In genomic region chr7:105010538-105011523, GRCh38 we compare ENCODE assay signal across 8 cellular contexts. TPM values are rescaled to one million over a fixed set of nuclear protein-coding genes. Genes with fewer than 3 reads are reported as not detected.
DNase-seq lines count a peak whose midpoint lies in the region; ATAC-seq and TF ChIP-seq lines count a peak whose summit lies in the region.

No MANE protein-coding gene starts in this region.

- H3K4me3 ChIP-seq in DND-41 (ENCODE audit: low read depth in 1 of 2, low read length in 2 of 2) = peak overlapping the region; percentile 76 to 91
- peak overlapping the region; percentile 98 for H3K4me3 ChIP-seq in NT2/D1 (ENCODE audit: insufficient read length, low read depth)

- H2AFZ ChIP-seq in DND-41 (ENCODE audit: low read depth, low read length) = no peak overlapping the region

- no peaks in the 10 kb centered on the region for H3K9me3 Mint-ChIP-seq in effector memory CD8-positive, alpha-beta T cell
- H3K9me3 Mint-ChIP-seq in natural killer cell treated with Interleukin-12 subunit alpha and Interleukin-12 subunit beta and Interleukin-15 and Interleukin-18, amount 100 ng/mL, for 72 hours = no peaks in the 10 kb centered on the region

- H3K27me3 ChIP-seq in DND-41 (ENCODE audit: insufficient read depth, low read length, poor library complexity) (no peaks in the 10 kb centered on the region), NT2/D1 (ENCODE audit: insufficient read depth, insufficient read length) (no peaks in the 10 kb centered on the region)

- DNase-seq in DND-41 (no peak), NT2/D1 (ENCODE audit: low read depth, low spot score) (no peak)
- DNase-seq in effector memory CD8-positive, alpha-beta T cell = no peak
- no peak for DNase-seq in natural killer cell treated with Interleukin-12 subunit alpha and Interleukin-12 subunit beta and Interleukin-15 and Interleukin-18, amount 100 ng/mL, for 72 hours (ENCODE audit: low spot score)
- no peak for DNase-seq in activated CD4-positive, alpha-beta T cell treated with anti-CD3 and anti-CD28 coated beads, Interleukin-2, amount 50 U/mL, for 48 hours
- DNase-seq in activated effector memory CD4-positive, alpha-beta T cell treated with anti-CD3 and anti-CD28 coated beads, Interleukin-2, amount 50 U/mL, for 16 hours = no peak

- H3K9ac ChIP-seq in DND-41 (ENCODE audit: low read depth, low read length) (peak overlapping the region; percentile 90), NT2/D1 (ENCODE audit: insufficient read length, low read depth) (peak overlapping the region; percentile 80)

- H3K9me3 ChIP-seq in DND-41 (ENCODE audit: insufficient read depth, low read length, severe bottlenecking) (no peaks in the 10 kb centered on the region), NT2/D1 (ENCODE audit: insufficient read depth, low read length) (no peaks in the 10 kb centered on the region)

- peak overlapping the region; percentile 98 for H3K27ac ChIP-seq in DND-41 (ENCODE audit: low read length)

- no peaks in the 10 kb centered on the region for H3K27me3 Mint-ChIP-seq in effector memory CD8-positive, alpha-beta T cell
- H3K27me3 Mint-ChIP-seq in natural killer cell treated with Interleukin-12 subunit alpha and Interleukin-12 subunit beta and Interleukin-15 and Interleukin-18, amount 100 ng/mL, for 72 hours = no peaks in the 10 kb centered on the region

- peaks cover 55% of the 10 kb centered on the region for H3K4me1 ChIP-seq in DND-41 (ENCODE audit: insufficient read depth, low read length)
- H3K4me1 ChIP-seq in NT2/D1 (ENCODE audit: insufficient read depth, insufficient read length) = no peaks in the 10 kb centered on the region

- no peak for ATAC-seq in DND-41 (ENCODE audit: insufficient read depth, low read depth)
- no peak for ATAC-seq in effector memory CD8-positive, alpha-beta T cell (replicated peaks)
- ATAC-seq in natural killer cell treated with Interleukin-12 subunit alpha and Interleukin-12 subunit beta and Interleukin-15 and Interleukin-18, amount 100 ng/mL, for 72 hours = no peak
- ATAC-seq in HG02588 (IDR thresholded peaks at IDR 0.05; ENCODE audit: unreplicated experiment) = no peak
- ATAC-seq in HG02571 (IDR thresholded peaks at IDR 0.05; ENCODE audit: unreplicated experiment) = no peak

- H3K36me3 Mint-ChIP-seq in effector memory CD8-positive, alpha-beta T cell (ENCODE audit: insufficient read depth) = peaks cover 82% of the 10 kb centered on the region
- H3K36me3 Mint-ChIP-seq in natural killer cell treated with Interleukin-12 subunit alpha and Interleukin-12 subunit beta and Interleukin-15 and Interleukin-18, amount 100 ng/mL, for 72 hours = peaks cover 38% of the 10 kb centered on the region

- H3K36me3 ChIP-seq in DND-41 (ENCODE audit: insufficient read depth, low read length) = peaks cover 54% of the 10 kb centered on the region
- H3K36me3 ChIP-seq in NT2/D1 (ENCODE audit: insufficient read depth, insufficient read length, low read length) = peaks cover 40% of the 10 kb centered on the region

- H3K4me2 ChIP-seq in DND-41 (ENCODE audit: insufficient read depth, low read length) = peak overlapping the region; percentile 68

- TF ChIP-seq CTCF in DND-41 (IDR thresholded peaks at IDR 0.05; ENCODE audit: borderline replicate concordance, extremely low read depth, low read length, poor library complexity, severe bottlenecking) = no peak

- peak overlapping the region; percentile 100 for H3K27ac Mint-ChIP-seq in effector memory CD8-positive, alpha-beta T cell
- peak overlapping the region; percentile 100 for H3K27ac Mint-ChIP-seq in natural killer cell treated with Interleukin-12 subunit alpha and Interleukin-12 subunit beta and Interleukin-15 and Interleukin-18, amount 100 ng/mL, for 72 hours

- H3K4me1 Mint-ChIP-seq in effector memory CD8-positive, alpha-beta T cell (ENCODE audit: low read depth in 2 of 2) = peaks cover 37 to 40% of the 10 kb centered on the region in 2 donors
- H3K4me1 Mint-ChIP-seq in natural killer cell treated with Interleukin-12 subunit alpha and Interleukin-12 subunit beta and Interleukin-15 and Interleukin-18, amount 100 ng/mL, for 72 hours (ENCODE audit: low read depth in 2 of 2) = peaks cover 38 to 51% of the 10 kb centered on the region in 2 donors

- peak overlapping the region; percentile 99 for H3K4me3 Mint-ChIP-seq in effector memory CD8-positive, alpha-beta T cell
- peak overlapping the region; percentile 98 for H3K4me3 Mint-ChIP-seq in natural killer cell treated with Interleukin-12 subunit alpha and Interleukin-12 subunit beta and Interleukin-15 and Interleukin-18, amount 100 ng/mL, for 72 hours

- H3K79me2 ChIP-seq in DND-41 (ENCODE audit: insufficient read depth, low read length) = peaks cover 26% of the 10 kb centered on the region

- H4K20me1 ChIP-seq in DND-41 (ENCODE audit: insufficient read depth, low read length) = peaks cover 42% of the 10 kb centered on the region; the same call in 1 of the 2 replicates

RNA-seq across cellular contexts. Expression of gene KMT2E, which starts 3.2 kb away (rescaled TPM):
- 100 to 1,000 TPM; 152 to 172 TPM for total RNA-seq in natural killer cell treated with Interleukin-12 subunit alpha and Interleukin-12 subunit beta and Interleukin-15 and Interleukin-18, amount 100 ng/mL, for 72 hours
